Comparison of ENCODE assay signal across 21 cellular contexts in the genomic region with DNA sequence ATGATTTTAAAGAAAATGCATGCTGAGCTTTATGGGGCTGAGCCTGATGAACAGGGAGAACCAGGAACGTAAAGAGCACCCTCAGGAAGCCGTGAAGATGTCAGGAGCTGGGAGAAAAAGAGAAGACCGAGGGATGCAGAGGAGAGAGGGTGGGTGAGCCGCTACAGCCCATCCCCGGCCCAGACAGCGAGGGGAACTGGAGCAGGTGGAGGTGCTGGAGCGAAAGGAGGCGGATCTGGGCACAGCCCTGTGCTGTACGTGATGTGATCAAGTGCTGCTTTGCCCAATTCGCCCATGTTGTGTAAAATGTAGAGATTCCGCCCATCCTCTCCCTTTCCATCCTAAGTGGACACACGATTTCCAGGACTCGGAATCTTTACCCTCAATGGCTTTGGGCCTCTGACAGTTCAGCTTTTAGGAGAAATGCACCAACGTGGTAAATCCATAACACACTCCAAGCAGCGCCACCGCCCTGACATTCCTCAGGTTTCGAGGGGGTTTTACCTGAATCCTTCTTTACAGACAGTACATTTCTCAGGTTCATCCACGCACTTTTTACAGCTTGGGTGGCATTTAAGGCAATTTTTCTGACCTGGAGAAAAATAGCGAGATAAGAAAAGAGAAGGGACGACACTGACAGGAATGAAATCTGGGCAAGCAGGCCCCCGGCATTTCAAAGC.
"Had no signal": no experiment of that assay in that cellular context is flagged by ENCODE, and none has a peak within 500 bp of the region (broad histone marks: within the 10 kb centered on the region; RNA-seq: fewer than 3 reads in every experiment).

No MANE protein-coding gene starts in this region.

- FAIRE-seq: endometrium, frontal cortex, pancreas had no signal

- DNase-seq: cortex of kidney; effector CD8-positive, alpha-beta T cell; heart left ventricle; hippocampal formation; mammary epithelial cell; naive thymus-derived CD4-positive, alpha-beta T cell; pancreas; right cardiac atrium; stimulated activated CD4-positive, alpha-beta T cell treated with anti-CD3 and anti-CD28 coated beads, Interleukin-4, amount 100 ng/mL, for 1 hour; stimulated activated CD8-positive, alpha-beta memory T cell treated with anti-CD3 and anti-CD28 coated beads, Interleukin-4, amount 100 ng/mL, for 48 hours; tibial artery had no signal

- H3K4me1 ChIP-seq: pancreas, tibial artery had no signal

- H3K9me3 Mint-ChIP-seq: neural crest cell had no signal

- H3K27ac ChIP-seq: dorsolateral prefrontal cortex, heart left ventricle, pancreas, tibial artery had no signal

- H3K4me1 Mint-ChIP-seq: neural crest cell had no signal

- ATAC-seq: esophagus mucosa; heart left ventricle; left lobe of liver; naive thymus-derived CD4-positive, alpha-beta T cell; pancreas; right cardiac atrium; stimulated activated effector memory CD8-positive, alpha-beta T cell treated with anti-CD3 and anti-CD28 coated beads, Interleukin-12 subunit alpha, Interleukin-12 subunit beta, amount 100 ng/mL, for 72 hours; stimulated activated naive CD8-positive, alpha-beta T cell treated with anti-CD3 and anti-CD28 coated beads, Interleukin-15, Interleukin-2, amounts not matched to agents 100 U/mL and 50 U/mL, for 24 hours had no signal

- H3K4me3 Mint-ChIP-seq: neural crest cell had no signal

- H3K4me3 ChIP-seq: dorsolateral prefrontal cortex, heart left ventricle, pancreas, smooth muscle cell, tibial artery had no signal

- H3K36me3 ChIP-seq: pancreas, tibial artery had no signal

- H3K36me3 Mint-ChIP-seq: stimulated activated effector memory CD8-positive, alpha-beta T cell treated with anti-CD3 and anti-CD28 coated beads, Interleukin-12 subunit alpha, Interleukin-12 subunit beta, amount 100 ng/mL, for 72 hours had no signal

- H3K27me3 ChIP-seq: pancreas had no signal

- H3K27ac Mint-ChIP-seq: progenitor cell of endocrine pancreas had no signal

- H3K9me3 ChIP-seq: heart left ventricle, pancreas, tibial artery had no signal
